ENCODE assay signal across 22 cellular contexts in genomic region chr18:78948221-78948620, GRCh38. TPM values are rescaled to one million over a fixed set of nuclear protein-coding genes. Genes with fewer than 3 reads are reported as not detected.
A peak's percentile ranks its signal among the peaks of the same experiment; 100 is the strongest.
DNase-seq lines count a peak whose midpoint lies in the region; ATAC-seq, FAIRE-seq and TF ChIP-seq lines count a peak whose summit lies in the region.
"Had no signal": no experiment of that assay in that cellular context is flagged by ENCODE, and none has a peak within 500 bp of the region (broad histone marks: within the 10 kb centered on the region; RNA-seq: fewer than 3 reads in every experiment).

No MANE protein-coding gene starts in this region.

- ATAC-seq in GM19395 (IDR thresholded peaks at IDR 0.05; ENCODE audit: unreplicated experiment) = no peak

- H3K79me1 ChIP-seq in H1 (ENCODE audit: low read depth, low read length) = no peaks in the 10 kb centered on the region

- TF ChIP-seq CTCF in H1 (IDR thresholded peaks at IDR 0.05; ENCODE audit: control extremely low read depth in 1 of 3, insufficient read depth in 1 of 3, low read depth in 1 of 3, low read length in 3 of 3) (no peak), osteoblast (IDR thresholded peaks at IDR 0.05; ENCODE audit: extremely low read depth, low read depth, low read length) (no peak), esophagus muscularis mucosa (IDR thresholded peaks at IDR 0.05) (no peak)

- H3K4me1 ChIP-seq in H1 (replicated peaks in 1 of 4; ENCODE audit: control insufficient read depth in 3 of 4, insufficient read depth in 4 of 4, low read length in 3 of 4) = peaks cover 0 to 7% (median 4%) of the 10 kb centered on the region in 4 experiments; a peak in 4 of 7 replicates
- no peaks in the 10 kb centered on the region for H3K4me1 ChIP-seq in osteoblast (ENCODE audit: insufficient read depth, low read length)
- no peaks in the 10 kb centered on the region for H3K4me1 ChIP-seq in esophagus muscularis mucosa

- no peak for FAIRE-seq in H1 (lab: Jason Lieb, UNC)
- FAIRE-seq: GM12891, GM18507, H54 had no signal

- H3K79me2 ChIP-seq in H1 (ENCODE audit: control insufficient read depth in 1 of 2, insufficient read depth in 2 of 2, low read length in 2 of 2) (no peaks in the 10 kb centered on the region), osteoblast (ENCODE audit: insufficient read depth, low read length) (no peaks in the 10 kb centered on the region)

- H3K9me3 ChIP-seq in H1 (ENCODE audit: insufficient read depth in 2 of 2, low read depth in 1 of 2, low read length in 1 of 2) = peaks cover 6 to 11% of the 10 kb centered on the region in 2 experiments; a peak in 3 of 4 replicates
- H3K9me3 ChIP-seq in osteoblast (ENCODE audit: low read depth, low read length) = no peaks in the 10 kb centered on the region
- H3K9me3 ChIP-seq in esophagus muscularis mucosa = no peaks in the 10 kb centered on the region

- H3K56ac ChIP-seq in H1 (replicated peaks; ENCODE audit: insufficient read length, low read depth, low read length) = no peak overlapping the region

- no peak for TF ChIP-seq RAD21 in H1 (IDR thresholded peaks at IDR 0.05 in 1 of 2, conservative IDR thresholded peaks at IDR 0.05 in 1 of 2; ENCODE audit: low read depth in 2 of 2, low read length in 2 of 2)

- peak overlapping the region; percentile 9; the same call in 1 of the 2 replicates for H3K18ac ChIP-seq in H1 (ENCODE audit: extremely low read depth, low read length)

- no peak for TF ChIP-seq EP300 in H1 (IDR thresholded peaks at IDR 0.05; ENCODE audit: borderline replicate concordance in 1 of 2, low read depth in 2 of 2, low read length in 2 of 2)
- TF ChIP-seq EP300 in esophagus muscularis mucosa (IDR thresholded peaks at IDR 0.05) = no peak

- H3K36me3 ChIP-seq in H7 (replicated peaks; ENCODE audit: control insufficient read depth, insufficient read depth, low read length) (no peaks in the 10 kb centered on the region), H1 (ENCODE audit: control insufficient read depth in 2 of 4, insufficient read depth in 4 of 4, low read length in 3 of 4) (no peaks in the 10 kb centered on the region), osteoblast (ENCODE audit: insufficient read depth, low read length) (no peaks in the 10 kb centered on the region), esophagus muscularis mucosa (no peaks in the 10 kb centered on the region)

- H3K4me3 ChIP-seq in H7 (ENCODE audit: insufficient read depth, low read depth, low read length) (no peak overlapping the region), H1 (ENCODE audit: extremely low read depth in 1 of 4, insufficient read depth in 2 of 4, low read depth in 3 of 4, low read length in 4 of 4) (no peak overlapping the region), osteoblast (ENCODE audit: insufficient read depth, low read length) (no peak overlapping the region), esophagus muscularis mucosa (no peak overlapping the region)
- H3K4me3 ChIP-seq: GM23248 had no signal

- 58% methylated on average over 12 of the region's 12 CpGs; no CpG with 5 or more reads in 1 of the 2 experiments for WGBS in H1 (ENCODE audit: extremely low coverage in 1 of 2, insufficient coverage in 1 of 2, insufficient read length in 1 of 2, insufficient replicate concordance in 2 of 2, low coverage in 1 of 2, low lambda C conversion rate in 2 of 2, missing lambda C conversion rate in 1 of 2), 2 experiments
- 67% methylated on average over 11 of the region's 12 CpGs for WGBS in esophagus muscularis mucosa

- H2AK5ac ChIP-seq in H1 (ENCODE audit: low read depth, low read length) = no peak overlapping the region

- H3K23me2 ChIP-seq in H1 (ENCODE audit: low read depth, low read length) = no peaks in the 10 kb centered on the region

- H2BK15ac ChIP-seq in H1 (ENCODE audit: low read length) = no peak overlapping the region

- DNase-seq in H7 = peak; percentile 80
- no peak for DNase-seq in H1 (ENCODE audit: low read depth in 1 of 2, low spot score in 2 of 2)
- peak; percentile 23 for DNase-seq in osteoblast (ENCODE audit: insufficient read length, low spot score, missing footprints)
- DNase-seq in esophagus muscularis mucosa (ENCODE audit: extremely low spot score) = no peak
- DNase-seq in RKO (ENCODE audit: low spot score) = no peak
- DNase-seq: C1 segment of cervical spinal cord; Calu3; CD4-positive, alpha-beta memory T cell; COR-L47; DMS53; DMS79 treated with DMSO at 0.1 percent for 48 hours; GF-D8; GM23248; HCEC 1CT had no signal

- intact Hi-C loops in esophagus muscularis mucosa (cut with DNase I) = no loop called here

- no peak overlapping the region for H3K9ac ChIP-seq in H1 (replicated peaks in 1 of 4; ENCODE audit: extremely low read depth in 1 of 4, low read depth in 3 of 4, low read length in 3 of 4)
- H3K9ac ChIP-seq: GM23248 had no signal

- H3K14ac ChIP-seq in H1 (ENCODE audit: insufficient read length) = no peak overlapping the region

- H4K8ac ChIP-seq in H1 (ENCODE audit: extremely low read depth, insufficient read depth, low read length) = no peak overlapping the region

- H4K20me1 ChIP-seq in H1 (replicated peaks in 1 of 2; ENCODE audit: control insufficient read depth in 1 of 2, insufficient read depth in 2 of 2, low read length in 2 of 2) (no peaks in the 10 kb centered on the region), osteoblast (ENCODE audit: insufficient read depth, low read length) (no peaks in the 10 kb centered on the region)

- H2BK20ac ChIP-seq in H1 (ENCODE audit: low read length) = no peak overlapping the region

- H2BK5ac ChIP-seq in H1 (ENCODE audit: low read depth, low read length) = no peak overlapping the region

- H3K27ac ChIP-seq in H1 (ENCODE audit: low read depth, low read length) = no peak overlapping the region
- H3K27ac ChIP-seq in osteoblast (ENCODE audit: low read depth, low read length) = no peak overlapping the region
- no peak overlapping the region for H3K27ac ChIP-seq in esophagus muscularis mucosa (replicated peaks in 1 of 4)
- H3K27ac ChIP-seq: GM23248 had no signal

- H4K91ac ChIP-seq in H1 (replicated peaks; ENCODE audit: insufficient read length, low read length) = peak overlapping the region; percentile 5

- TF ChIP-seq POLR2A in H1 (IDR thresholded peaks at IDR 0.05; ENCODE audit: control extremely low read depth in 1 of 2, low read depth in 2 of 2, low read length in 2 of 2) = no peak
- no peak for TF ChIP-seq POLR2A in esophagus muscularis mucosa (IDR thresholded peaks at IDR 0.05; ENCODE audit: low read depth)

- H3K27me3 ChIP-seq in H7 (ENCODE audit: control insufficient read depth, insufficient read depth, low read length) (no peaks in the 10 kb centered on the region), H1 (replicated peaks in 1 of 4; ENCODE audit: control insufficient read depth in 3 of 4, extremely low read depth in 1 of 4, insufficient read depth in 3 of 4, low read length in 3 of 4) (peaks cover 0 to 3% (median 0%) of the 10 kb centered on the region in 4 experiments; a peak in 2 of 7 replicates), osteoblast (ENCODE audit: insufficient read depth, low read length) (no peaks in the 10 kb centered on the region), esophagus muscularis mucosa (peaks cover 0 to 36% (median 0%) of the 10 kb centered on the region in 4 donors)

- H4K5ac ChIP-seq in H1 (ENCODE audit: insufficient read length, low read depth, low read length) = peak overlapping the region; percentile 1

- no peak overlapping the region for H3K23ac ChIP-seq in H1 (ENCODE audit: insufficient read length)

- H2AFZ ChIP-seq in H1 (ENCODE audit: low read length) (peak overlapping the region; percentile 84), osteoblast (ENCODE audit: low read length) (no peak overlapping the region)
- H2AFZ ChIP-seq: GM23248 had no signal

- POLR2A ChIA-PET in H1 (lab: Charles Lee; ENCODE audit: partially characterized antibody) = no interaction called here

- CTCF ChIA-PET in H1 (lab: Charles Lee; ENCODE audit: partially characterized antibody) = interaction anchor here (1.1 kb wide), 1 partner anchor 258 kb away, joined by 3 read pairs; no protein-coding TSS in a partner anchor

- no peak overlapping the region for H2BK12ac ChIP-seq in H1 (ENCODE audit: low read depth, low read length)

- no peak overlapping the region for H3K4ac ChIP-seq in H1 (replicated peaks; ENCODE audit: insufficient read length, low read depth, low read length)

- no peak overlapping the region for H2BK120ac ChIP-seq in H1 (replicated peaks; ENCODE audit: low read depth, low read length)

- H3K4me2 ChIP-seq in H1 (ENCODE audit: insufficient read depth in 1 of 2, low read depth in 2 of 2, low read length in 2 of 2) (no peak overlapping the region), osteoblast (ENCODE audit: insufficient read depth, low read length) (no peak overlapping the region)

TF ChIP-seq in H1, 55 proteins besides CTCF, POLR2A, EP300 and RAD21:
- TF ChIP-seq TEAD4 (IDR thresholded peaks at IDR 0.05; ENCODE audit: low read depth, low read length) = no peak
- no peak for TF ChIP-seq SP1 (IDR thresholded peaks at IDR 0.05; ENCODE audit: low read depth, low read length)
- TF ChIP-seq SIN3A (conservative IDR thresholded peaks at IDR 0.05 in 1 of 2, IDR thresholded peaks at IDR 0.05 in 1 of 2; ENCODE audit: low read depth in 1 of 2, low read length in 2 of 2) = no peak
- no peak for TF ChIP-seq RFX5 (IDR thresholded peaks at IDR 0.05; ENCODE audit: borderline replicate concordance, low read depth, low read length)

RNA-seq across cellular contexts. Expression of gene SALL3, which starts 31.4 kb away (rescaled TPM):
- total RNA-seq in H7 (2014; rRNA removed; shearing (Covaris generic)) = 60.0 and 96.6 TPM in 2 replicates
- total RNA-seq in H1 (2021; fragmentation: NEBNext Ultra II Directional; extraction: Animal tissue kit (Norgen Biotek cat#: 25700)) = 46.4 and 54.5 TPM in 2 replicates
- 10.5 and 24.5 TPM in 2 replicates for polyA plus RNA-seq in H1 (2011; rRNA removed)
- polyA plus RNA-seq in H1 (2011; cell fraction: cytosol; rRNA removed) = 13.8 TPM
- polyA plus RNA-seq in H1 (2011; cell fraction: nucleus; rRNA removed) = 44.0 TPM
- 21.6 to 25.4 TPM (median 23.5 TPM) in 4 replicates for polyA plus RNA-seq in H1 (2012, experiment 1 of 2)
- polyA plus RNA-seq in H1 (2012, experiment 2 of 2) = 10.1 TPM
- 19.9 TPM for polyA plus RNA-seq in H1 (2013, experiment 1 of 2)
- polyA plus RNA-seq in H1 (2013, experiment 2 of 2) = 18.1 TPM
- polyA minus RNA-seq in H1 (2011; rRNA and poly(A)+ RNA removed) = 8.5 and 12.3 TPM in 2 replicates
- polyA minus RNA-seq in H1 (2011; cell fraction: cytosol; rRNA and poly(A)+ RNA removed) = 41.6 TPM
- polyA minus RNA-seq in H1 (2011; cell fraction: nucleus; rRNA and poly(A)+ RNA removed) = 48.0 TPM
- total RNA-seq in osteoblast (not detected in 2 replicates), esophagus muscularis mucosa (not detected)
- total RNA-seq: A172; A673; Calu3; CD4-positive, alpha-beta memory T cell; G401; GM23248 had no signal
- polyA plus RNA-seq: BJ; CD4-positive, alpha-beta memory T cell; GM23248 had no signal

Comparison
In these comparisons a context has a peak if more than half of its experiments do, and no peak if none do; other contexts are left out.
1. DNase-seq: peak in H7 (single experiment) and osteoblast (single experiment); none in H1 (0 of 2), esophagus muscularis mucosa (single experiment) and RKO (single experiment).
2. RNA of gene SALL3, which starts 31.4 kb away (total RNA-seq): 60.0 to 96.6 TPM in H7 and 46.4 to 54.5 TPM in H1; not detected in osteoblast and not detected in esophagus muscularis mucosa; every median in the first group is over 10 times any median in the second.